ENCODE assay signal across 10 cellular contexts in the genomic region with DNA sequence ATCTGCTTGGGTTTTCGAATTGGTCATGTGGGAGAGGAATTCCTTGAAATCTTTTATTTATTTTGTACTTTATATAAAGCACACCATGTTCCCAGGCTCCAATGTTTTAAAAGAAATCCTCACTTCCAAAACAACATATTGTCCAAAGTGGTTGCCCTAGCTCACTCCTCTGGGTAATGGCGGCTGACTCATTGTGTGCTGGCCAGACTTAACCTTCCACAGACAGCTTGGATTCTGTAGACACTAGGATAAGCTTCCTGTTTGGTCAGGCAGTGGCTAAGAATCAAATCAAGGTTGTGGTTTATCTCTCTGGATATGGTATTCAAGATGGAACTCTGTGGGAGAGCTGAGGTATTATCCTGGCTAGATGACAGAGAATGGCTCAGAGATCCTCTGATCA. TPM values are rescaled to one million over a fixed set of nuclear protein-coding genes. Genes with fewer than 3 reads are reported as not detected.
DNase-seq lines count a peak whose midpoint lies in the region; ATAC-seq, FAIRE-seq and TF ChIP-seq lines count a peak whose summit lies in the region.
"Had no signal": no experiment of that assay in that cellular context is flagged by ENCODE, and none has a peak within 500 bp of the region (broad histone marks: within the 10 kb centered on the region; RNA-seq: fewer than 3 reads in every experiment).

No MANE protein-coding gene starts in this region.

- H3K36me3 ChIP-seq in ACC112 (ENCODE audit: insufficient read depth, low read length) (no peaks in the 10 kb centered on the region), H7 (replicated peaks; ENCODE audit: control insufficient read depth, insufficient read depth, low read length) (no peaks in the 10 kb centered on the region)

- H3K4me3 ChIP-seq in ACC112 (ENCODE audit: low read depth, low read length) (no peak overlapping the region), H7 (ENCODE audit: insufficient read depth, low read depth, low read length) (no peak overlapping the region)

- TF ChIP-seq POLR2A in GM18505 (IDR thresholded peaks at IDR 0.05; ENCODE audit: borderline replicate concordance, extremely low read depth, insufficient read depth, insufficient read length) = no peak

- CTCF ChIA-PET in MCF 10A (lab: Yijun Ruan, JAX) = interaction anchor here (1.0 kb wide), 1 partner anchor 10 kb away, joined by 3 read pairs; no protein-coding TSS in a partner anchor

- H3K27ac Mint-ChIP-seq in MCF 10A (ENCODE audit: low read depth, unreplicated experiment) = peak overlapping the region; percentile 59
- H3K27ac Mint-ChIP-seq: B cell had no signal

- H3K4me1 ChIP-seq in ACC112 (ENCODE audit: control insufficient read depth, insufficient read depth, low read length, unreplicated experiment) = peaks cover 35% of the 10 kb centered on the region

- no peak overlapping the region for H3K4me3 Mint-ChIP-seq in MCF 10A (ENCODE audit: unreplicated experiment)
- H3K4me3 Mint-ChIP-seq: B cell had no signal

- no peaks in the 10 kb centered on the region for H3K9me3 Mint-ChIP-seq in MCF 10A (ENCODE audit: unreplicated experiment)

- no peaks in the 10 kb centered on the region for H3K36me3 Mint-ChIP-seq in MCF 10A (ENCODE audit: insufficient read depth, unreplicated experiment)

- H3K27me3 ChIP-seq in ACC112 (ENCODE audit: insufficient read depth, low read length) (no peaks in the 10 kb centered on the region), H7 (ENCODE audit: control insufficient read depth, insufficient read depth, low read length) (no peaks in the 10 kb centered on the region)

- ATAC-seq in GM18505 (IDR thresholded peaks at IDR 0.05; ENCODE audit: unreplicated experiment) = no peak

- H3K27ac ChIP-seq in ACC112 (ENCODE audit: low read depth, low read length) = peak overlapping the region; percentile 80

- peak overlapping the region; percentile 1 for H2AFZ ChIP-seq in ACC112 (ENCODE audit: low read length, unreplicated experiment)

- no peak for FAIRE-seq in HTR-8/SVneo (lab: Jason Lieb, UNC)

- no TSS peak for BruUV-seq in MCF 10A (replicated peaks; lab: Mats Ljungman, UMichigan)

- H3K79me2 ChIP-seq in ACC112 (ENCODE audit: control insufficient read depth, insufficient read depth, low read length, unreplicated experiment) = no peaks in the 10 kb centered on the region

- TF ChIP-seq CTCF in MCF 10A (IDR thresholded peaks at IDR 0.05; ENCODE audit: unreplicated experiment) = no peak

- intact Hi-C loops in MCF 10A (cut with micrococcal nuclease) = no loop called here

- H3K4me1 Mint-ChIP-seq in MCF 10A (ENCODE audit: insufficient read depth, unreplicated experiment) = peaks cover 10% of the 10 kb centered on the region
- H3K4me1 Mint-ChIP-seq: B cell had no signal

- POLR2A ChIA-PET in MCF 10A (lab: Yijun Ruan, JAX) = interaction anchor here (1.0 kb wide), 1 partner anchor 321 kb away, joined by 3 read pairs; no protein-coding TSS in a partner anchor

- DNase-seq in HTR-8/SVneo (ENCODE audit: insufficient read length, low spot score) (peak; percentile 10), MCF 10A (ENCODE audit: unreplicated experiment) (peak; percentile 81), kidney glomerular epithelial cell (lab: John Stamatoyannopoulos, UW) (peak; percentile 94), H7 (no peak), COR-L47 (lab: John Stamatoyannopoulos, UW) (no peak)
- no peak for DNase-seq in stimulated activated CD4-positive, alpha-beta T cell treated with anti-CD3 and anti-CD28 coated beads, Interleukin-15, amount 100 ng/mL, for 24 hours
- DNase-seq: NCI-H1092 had no signal

- no peaks in the 10 kb centered on the region for H3K27me3 Mint-ChIP-seq in MCF 10A (ENCODE audit: insufficient read depth, unreplicated experiment)

RNA-seq across cellular contexts. Expression of a gene that starts 55.8 kb away (rescaled TPM):
- total RNA-seq in MCF 10A (2022) = 26.5 and 33.1 TPM in 2 replicates
- 8.9 TPM in 2 replicates for total RNA-seq in H7 (2014; rRNA removed; shearing (Covaris generic))

Comparison
In these comparisons a context has a peak if more than half of its experiments do, and no peak if none do; other contexts are left out.
1. DNase-seq: peak in HTR-8/SVneo (single experiment), MCF 10A (single experiment) and kidney glomerular epithelial cell (single experiment); none in H7 (single experiment), COR-L47 (single experiment) and stimulated activated CD4-positive, alpha-beta T cell treated with anti-CD3 and anti-CD28 coated beads, Interleukin-15, amount 100 ng/mL, for 24 hours (single experiment).